Comparison of ENCODE assay signal across 2 cellular contexts in the genomic region with DNA sequence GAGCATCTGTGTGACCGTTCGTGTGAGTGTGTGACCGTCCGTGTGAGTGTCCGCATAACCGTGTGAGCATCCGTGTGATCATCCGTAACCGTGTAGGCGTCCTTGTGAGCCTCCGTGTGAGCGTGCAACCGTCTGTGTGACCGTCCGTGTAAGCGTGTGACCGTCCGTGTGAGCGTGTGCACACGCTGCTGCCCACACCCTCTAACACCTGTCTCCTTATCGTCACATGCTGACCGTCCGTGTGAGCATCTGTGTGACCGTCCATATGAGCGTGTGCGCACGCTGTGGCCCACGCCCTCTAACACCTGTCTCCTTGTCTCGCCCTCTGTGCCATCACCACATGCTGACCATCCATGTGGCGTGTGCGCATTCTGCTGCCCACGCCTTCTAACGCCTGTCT.
TF ChIP-seq lines count a peak whose summit lies in the region.

No MANE protein-coding gene starts in this region.

TF ChIP-seq in HEK293, 187 proteins besides CTCF, POLR2A, EP300 and RAD21:
- TF ChIP-seq ZNF18 (tag by site-specific recombination; IDR thresholded peaks at IDR 0.05) (0 out of 2 replicates have a peak, but pooled peaks have one; percentile 53), ZNF785 (tag by site-specific recombination; IDR thresholded peaks at IDR 0.05) (no peak)

TF ChIP-seq in IMR-90, 13 proteins besides CTCF, POLR2A, EP300 and RAD21:
- TF ChIP-seq USF2 (IDR thresholded peaks at IDR 0.05; ENCODE audit: low read depth, low read length) (no peak), CEBPB (IDR thresholded peaks at IDR 0.05; ENCODE audit: low read depth, low read length) (no peak), FOS (IDR thresholded peaks at IDR 0.05; ENCODE audit: low read depth, low read length) (no peak), BHLHE40 (IDR thresholded peaks at IDR 0.05; ENCODE audit: low read depth, low read length) (no peak), RFX5 (IDR thresholded peaks at IDR 0.05; ENCODE audit: low read depth, low read length) (no peak), SMC3 (IDR thresholded peaks at IDR 0.05; ENCODE audit: low read depth, low read length) (no peak), MAZ (IDR thresholded peaks at IDR 0.05; ENCODE audit: borderline replicate concordance, low read depth, low read length) (no peak), MAFK (IDR thresholded peaks at IDR 0.05; ENCODE audit: low read depth, low read length) (no peak)
